ENCODE assay signal across 14 cellular contexts in genomic region chr12:92002673-92003382, GRCh38.
DNase-seq lines count a peak whose midpoint lies in the region; ATAC-seq and TF ChIP-seq lines count a peak whose summit lies in the region.
"Had no signal": no experiment of that assay in that cellular context is flagged by ENCODE, and none has a peak within 500 bp of the region (broad histone marks: within the 10 kb centered on the region; RNA-seq: fewer than 3 reads in every experiment).

No MANE protein-coding gene starts in this region.

- H3K4me3 ChIP-seq in spleen: no peak overlapping the region
- H3K4me3 ChIP-seq: upper lobe of left lung had no signal

- TF ChIP-seq POLR2A in spleen (IDR thresholded peaks at IDR 0.05): no peak

- H3K9me3 ChIP-seq in spleen: peaks cover 0 to 21% (median 0%) of the 10 kb centered on the region in 8 donors
- H3K9me3 ChIP-seq: upper lobe of left lung had no signal

- no peak for TF ChIP-seq CTCF in spleen (IDR thresholded peaks at IDR 0.05 in 8 of 11, conservative IDR thresholded peaks at IDR 0.05 in 3 of 11)

- H3K36me3 ChIP-seq in spleen: no peaks in the 10 kb centered on the region
- H3K36me3 ChIP-seq: upper lobe of left lung had no signal

- no peak for ATAC-seq in activated naive CD8-positive, alpha-beta T cell treated with anti-CD3 and anti-CD28 coated beads, Interleukin-2, amount 10 ng/mL, durations not matched to agents 7 days and 5 days (ENCODE audit: low read depth)
- ATAC-seq in left cardiac atrium: peak; percentile 80 to 86

- no peak overlapping the region for H3K4me3 Mint-ChIP-seq in activated CD4-positive, alpha-beta T cell treated with anti-CD3 and anti-CD28 coated beads, Interleukin-2, amount 10 ng/mL, durations not matched to agents 7 days and 5 days
- peak overlapping the region; percentile 43 for H3K4me3 Mint-ChIP-seq in activated naive CD8-positive, alpha-beta T cell treated with anti-CD3 and anti-CD28 coated beads, Interleukin-2, amount 10 ng/mL, durations not matched to agents 7 days and 5 days
- H3K4me3 Mint-ChIP-seq: naive B cell had no signal

- peak overlapping the region; percentile 57 for H3K27ac Mint-ChIP-seq in activated CD4-positive, alpha-beta T cell treated with anti-CD3 and anti-CD28 coated beads, Interleukin-2, amount 10 ng/mL, durations not matched to agents 7 days and 5 days
- peak overlapping the region; percentile 70 for H3K27ac Mint-ChIP-seq in activated naive CD8-positive, alpha-beta T cell treated with anti-CD3 and anti-CD28 coated beads, Interleukin-2, amount 10 ng/mL, durations not matched to agents 7 days and 5 days

- POLR2A ChIA-PET in activated CD4-positive, alpha-beta T cell treated with anti-CD3 and anti-CD28 coated beads, Interleukin-2, amount 10 ng/mL, durations not matched to agents 7 days and 5 days (lab: Charles Lee): no interaction called here
- POLR2A ChIA-PET in activated naive CD8-positive, alpha-beta T cell treated with anti-CD3 and anti-CD28 coated beads, Interleukin-2, amount 10 ng/mL, durations not matched to agents 7 days and 5 days (lab: Charles Lee): interaction anchor here (0.6 kb wide), 1 partner anchor 262 kb away, joined by 3 read pairs; no protein-coding TSS in a partner anchor

- intact Hi-C loops in left cardiac atrium (cut with DNase I) (loop anchor here in 1 of 2 donors (5.0 kb wide), 1 partner anchor 139 kb away; no protein-coding TSS in a partner anchor), spleen (cut with DNase I; ENCODE audit: low total_unique reads) (no loop called here)

- H3K36me3 Mint-ChIP-seq in activated CD4-positive, alpha-beta T cell treated with anti-CD3 and anti-CD28 coated beads, Interleukin-2, amount 10 ng/mL, durations not matched to agents 7 days and 5 days (ENCODE audit: low read depth): peaks cover 15% of the 10 kb centered on the region
- H3K36me3 Mint-ChIP-seq in activated naive CD8-positive, alpha-beta T cell treated with anti-CD3 and anti-CD28 coated beads, Interleukin-2, amount 10 ng/mL, durations not matched to agents 7 days and 5 days: peaks cover 28% of the 10 kb centered on the region

- H3K27me3 Mint-ChIP-seq in activated CD4-positive, alpha-beta T cell treated with anti-CD3 and anti-CD28 coated beads, Interleukin-2, amount 10 ng/mL, durations not matched to agents 7 days and 5 days: no peaks in the 10 kb centered on the region
- no peaks in the 10 kb centered on the region for H3K27me3 Mint-ChIP-seq in activated naive CD8-positive, alpha-beta T cell treated with anti-CD3 and anti-CD28 coated beads, Interleukin-2, amount 10 ng/mL, durations not matched to agents 7 days and 5 days
- H3K27me3 Mint-ChIP-seq: naive B cell had no signal

- no peak for DNase-seq in activated CD4-positive, alpha-beta T cell treated with anti-CD3 and anti-CD28 coated beads, Interleukin-2, amount 10 ng/mL, durations not matched to agents 7 days and 5 days
- DNase-seq in activated CD4-positive, alpha-beta T cell treated with anti-CD3 and anti-CD28 coated beads for 48 hours: no peak
- no peak for DNase-seq in activated naive CD8-positive, alpha-beta T cell treated with anti-CD3 and anti-CD28 coated beads, Interleukin-2, amount 10 ng/mL, durations not matched to agents 7 days and 5 days
- DNase-seq in left cardiac atrium (no peak), spleen (no peak), NAMALWA (ENCODE audit: low spot score) (no peak), NCI-H2227 treated with DMSO at 0.1 percent for 48 hours (lab: John Stamatoyannopoulos, UW) (no peak), NOMO-1 treated with dmso at 0.1 percent for 144 hours (lab: John Stamatoyannopoulos, UW; ENCODE audit: unreplicated experiment) (no peak)
- DNase-seq: DND-41, islet precursor cell, naive B cell, NCI-H510A, upper lobe of left lung had no signal

- H3K9me3 Mint-ChIP-seq in activated CD4-positive, alpha-beta T cell treated with anti-CD3 and anti-CD28 coated beads, Interleukin-2, amount 10 ng/mL, durations not matched to agents 7 days and 5 days: peaks cover 26% of the 10 kb centered on the region
- peaks cover 14% of the 10 kb centered on the region for H3K9me3 Mint-ChIP-seq in activated naive CD8-positive, alpha-beta T cell treated with anti-CD3 and anti-CD28 coated beads, Interleukin-2, amount 10 ng/mL, durations not matched to agents 7 days and 5 days

- CTCF ChIA-PET in activated CD4-positive, alpha-beta T cell treated with anti-CD3 and anti-CD28 coated beads, Interleukin-2, amount 10 ng/mL, durations not matched to agents 7 days and 5 days (lab: Charles Lee): no interaction called here

- peaks cover 0 to 16% (median 5%) of the 10 kb centered on the region in 6 donors for H3K4me1 ChIP-seq in spleen

- H3K27me3 ChIP-seq in spleen (replicated peaks in 1 of 7): no peaks in the 10 kb centered on the region
- H3K27me3 ChIP-seq: upper lobe of left lung had no signal

- peak overlapping the region in 5 of 8 donors; percentile 24 to 41 (median 34) for H3K27ac ChIP-seq in spleen
- H3K27ac ChIP-seq: upper lobe of left lung, VCaP had no signal

- peaks cover 12% of the 10 kb centered on the region for H3K4me1 Mint-ChIP-seq in activated CD4-positive, alpha-beta T cell treated with anti-CD3 and anti-CD28 coated beads, Interleukin-2, amount 10 ng/mL, durations not matched to agents 7 days and 5 days
- H3K4me1 Mint-ChIP-seq in activated naive CD8-positive, alpha-beta T cell treated with anti-CD3 and anti-CD28 coated beads, Interleukin-2, amount 10 ng/mL, durations not matched to agents 7 days and 5 days: peaks cover 12% of the 10 kb centered on the region

- WGBS in spleen, 5 donors: 75 to 85% (median 85%) methylated on average over 5 of the region's 5 CpGs
